Comparison of ENCODE assay signal across 10 cellular contexts in the genomic region with DNA sequence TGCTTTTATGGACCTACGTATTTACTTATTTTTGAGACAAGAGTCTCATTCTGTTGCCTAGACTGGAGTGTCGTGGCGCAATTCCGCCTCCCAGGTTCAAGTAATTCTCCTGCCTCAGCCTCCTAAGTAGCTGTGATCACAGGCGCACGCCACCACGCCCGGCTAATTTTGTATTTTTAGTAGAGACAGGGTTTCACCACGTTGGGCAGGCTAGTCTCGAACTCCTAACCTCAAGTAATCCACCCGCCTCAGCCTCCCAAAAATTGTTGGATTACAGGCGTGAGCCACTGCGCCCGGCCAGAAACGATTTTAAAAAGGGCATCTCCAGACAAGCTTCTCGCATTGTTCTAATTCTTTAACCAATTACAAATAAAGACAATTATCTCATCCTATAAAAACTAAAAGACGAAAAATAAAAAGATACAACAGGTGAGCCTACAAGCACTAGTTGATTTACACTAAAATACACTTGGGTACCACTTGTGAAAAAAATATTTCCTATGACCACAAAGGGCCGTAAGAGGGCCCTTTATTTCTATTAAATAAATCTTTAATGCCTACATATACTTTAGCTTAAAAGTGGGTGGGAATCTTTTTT. TPM values are rescaled to one million over a fixed set of nuclear protein-coding genes. Genes with fewer than 3 reads are reported as not detected.
DNase-seq lines count a peak whose midpoint lies in the region; ATAC-seq and TF ChIP-seq lines count a peak whose summit lies in the region.
"Had no signal": no experiment of that assay in that cellular context is flagged by ENCODE, and none has a peak within 500 bp of the region (broad histone marks: within the 10 kb centered on the region; RNA-seq: fewer than 3 reads in every experiment).

No MANE protein-coding gene starts in this region.

- TF ChIP-seq CTCF in cardiac muscle cell (IDR thresholded peaks at IDR 0.05; ENCODE audit: low read depth, low read length), result no peak
- no peak for TF ChIP-seq CTCF in right atrium auricular region (IDR thresholded peaks at IDR 0.05)

- ATAC-seq in HG03439 (IDR thresholded peaks at IDR 0.05; ENCODE audit: unreplicated experiment), result no peak

- H3K27me3 ChIP-seq in cardiac muscle cell, result no peaks in the 10 kb centered on the region
- H3K27me3 ChIP-seq in right atrium auricular region, result no peaks in the 10 kb centered on the region
- H3K27me3 ChIP-seq in iPS-18a (ENCODE audit: control insufficient read depth, insufficient read depth, low read length), result no peaks in the 10 kb centered on the region
- no peaks in the 10 kb centered on the region for H3K27me3 ChIP-seq in thymus (ENCODE audit: control insufficient read depth, insufficient read depth)

- peak overlapping the region; percentile 100 for H3K9ac ChIP-seq in iPS-18a (ENCODE audit: low read length)

- H3K27ac ChIP-seq in cardiac muscle cell, result no peak overlapping the region
- no peak overlapping the region for H3K27ac ChIP-seq in right atrium auricular region
- no peak overlapping the region for H3K27ac ChIP-seq in iPS-18a (ENCODE audit: low read length)
- no peak overlapping the region for H3K27ac ChIP-seq in thymus (ENCODE audit: low read depth)

- H3K36me3 ChIP-seq in cardiac muscle cell, result no peaks in the 10 kb centered on the region
- H3K36me3 ChIP-seq in right atrium auricular region, result no peaks in the 10 kb centered on the region
- H3K36me3 ChIP-seq in iPS-18a (ENCODE audit: control insufficient read depth, low read depth, low read length), result peaks cover 4% of the 10 kb centered on the region
- H3K36me3 ChIP-seq in thymus (ENCODE audit: control insufficient read depth, insufficient read depth), result no peaks in the 10 kb centered on the region

- peaks cover 58% of the 10 kb centered on the region for H3K4me1 Mint-ChIP-seq in activated T-helper 2 cell treated with anti-CD3 and anti-CD28 coated beads, Interferon-gamma antibody, Interleukin-2, Interleukin-4, amounts not matched to agents 10 μg/mL and 5 μg/mL and 100 μg/mL, durations not matched to agents 14 hours and 24 hours and 36 hours (ENCODE audit: low read depth)

- peak overlapping the region; percentile 56 for H3K4me3 Mint-ChIP-seq in activated T-helper 2 cell treated with anti-CD3 and anti-CD28 coated beads, Interferon-gamma antibody, Interleukin-2, Interleukin-4, amounts not matched to agents 10 μg/mL and 5 μg/mL and 100 μg/mL, durations not matched to agents 14 hours and 24 hours and 36 hours (ENCODE audit: low read depth)

- no peak overlapping the region for H3K27ac Mint-ChIP-seq in activated T-helper 2 cell treated with anti-CD3 and anti-CD28 coated beads, Interferon-gamma antibody, Interleukin-2, Interleukin-4, amounts not matched to agents 10 μg/mL and 5 μg/mL and 100 μg/mL, durations not matched to agents 14 hours and 24 hours and 36 hours

- H3K27me3 Mint-ChIP-seq in activated T-helper 2 cell treated with anti-CD3 and anti-CD28 coated beads, Interferon-gamma antibody, Interleukin-2, Interleukin-4, amounts not matched to agents 10 μg/mL and 5 μg/mL and 100 μg/mL, durations not matched to agents 14 hours and 24 hours and 36 hours (ENCODE audit: low read depth), result no peaks in the 10 kb centered on the region

- H3K9me3 ChIP-seq in cardiac muscle cell (ENCODE audit: low read depth), result no peaks in the 10 kb centered on the region
- no peaks in the 10 kb centered on the region for H3K9me3 ChIP-seq in right atrium auricular region
- no peaks in the 10 kb centered on the region for H3K9me3 ChIP-seq in iPS-18a (ENCODE audit: control insufficient read depth, low read depth, low read length)
- H3K9me3 ChIP-seq in thymus (ENCODE audit: control insufficient read depth), result no peaks in the 10 kb centered on the region

- no peak for DNase-seq in cardiac muscle cell (ENCODE audit: low read depth in 1 of 2, low spot score in 1 of 2)
- no peak for DNase-seq in right atrium auricular region (ENCODE audit: low spot score)
- DNase-seq in activated T-helper 2 cell treated with anti-CD3 and anti-CD28 coated beads, Interferon-gamma antibody, Interleukin-2, Interleukin-4, amounts not matched to agents 10 μg/mL and 5 μg/mL and 100 μg/mL, durations not matched to agents 14 hours and 24 hours and 36 hours (ENCODE audit: low spot score), result no peak
- DNase-seq in DMS79 treated with DMSO at 0.1 percent for 48 hours (lab: John Stamatoyannopoulos, UW), result no peak
- no peak for DNase-seq in SW 1271 (lab: John Stamatoyannopoulos, UW)
- DNase-seq: DMS53; stimulated activated CD4-positive, alpha-beta T cell treated with anti-CD3 and anti-CD28 coated beads, Interleukin-4, amount 100 ng/mL, for 24 hours had no signal

- peaks cover 41% of the 10 kb centered on the region for H3K36me3 Mint-ChIP-seq in activated T-helper 2 cell treated with anti-CD3 and anti-CD28 coated beads, Interferon-gamma antibody, Interleukin-2, Interleukin-4, amounts not matched to agents 10 μg/mL and 5 μg/mL and 100 μg/mL, durations not matched to agents 14 hours and 24 hours and 36 hours (ENCODE audit: low read depth)

- H3K4me1 ChIP-seq in cardiac muscle cell (ENCODE audit: low read depth) (peaks cover 27% of the 10 kb centered on the region), right atrium auricular region (peaks cover 0 to 50% of the 10 kb centered on the region in 2 donors), iPS-18a (ENCODE audit: control insufficient read depth, low read depth, low read length) (peaks cover 31% of the 10 kb centered on the region), thymus (ENCODE audit: control insufficient read depth, insufficient read depth, low read length) (peaks cover 9% of the 10 kb centered on the region)

- intact Hi-C loops in activated T-helper 2 cell treated with anti-CD3 and anti-CD28 coated beads, Interferon-gamma antibody, Interleukin-2, Interleukin-4, amounts not matched to agents 10 μg/mL and 5 μg/mL and 100 μg/mL, durations not matched to agents 14 hours and 24 hours and 36 hours (cut with micrococcal nuclease), result no loop called here

- no peaks in the 10 kb centered on the region for H3K9me3 Mint-ChIP-seq in activated T-helper 2 cell treated with anti-CD3 and anti-CD28 coated beads, Interferon-gamma antibody, Interleukin-2, Interleukin-4, amounts not matched to agents 10 μg/mL and 5 μg/mL and 100 μg/mL, durations not matched to agents 14 hours and 24 hours and 36 hours

- WGBS in thymus, result 91% methylated on average over 18 of the region's 18 CpGs

- H3K4me3 ChIP-seq in cardiac muscle cell (peak overlapping the region; percentile 98), right atrium auricular region (no peak overlapping the region), iPS-18a (ENCODE audit: low read length) (peak overlapping the region; percentile 99), thymus (ENCODE audit: low read length) (peak overlapping the region; percentile 100)

RNA-seq across cellular contexts. Expression of gene TRA2A, which starts 2.4 kb away (rescaled TPM):
- total RNA-seq in cardiac muscle cell (31.1 and 47.4 TPM in 2 replicates), right atrium auricular region (10 to 100 TPM; 16.0 to 26.7 TPM)
- polyA plus RNA-seq in cardiac muscle cell (55.8 and 68.7 TPM in 2 replicates), thymus (160 TPM)
- 105 and 115 TPM in 2 replicates for total RNA-seq in activated T-helper 2 cell treated with anti-CD3 and anti-CD28 coated beads, Interferon-gamma antibody, Interleukin-2, Interleukin-4, amounts not matched to agents 10 μg/mL and 5 μg/mL and 100 μg/mL, durations not matched to agents 14 hours and 24 hours and 36 hours

RNA-seq across cellular contexts. Expression of gene IGF2BP3, which starts 59.1 kb away (rescaled TPM):
- total RNA-seq in cardiac muscle cell (44.9 and 59.3 TPM in 2 replicates), right atrium auricular region (not detected)
- polyA plus RNA-seq in cardiac muscle cell (30.5 and 45.5 TPM in 2 replicates), thymus (3.4 TPM)
- total RNA-seq in activated T-helper 2 cell treated with anti-CD3 and anti-CD28 coated beads, Interferon-gamma antibody, Interleukin-2, Interleukin-4, amounts not matched to agents 10 μg/mL and 5 μg/mL and 100 μg/mL, durations not matched to agents 14 hours and 24 hours and 36 hours, result 16.6 and 18.2 TPM in 2 replicates

Comparison
In these comparisons a context has a peak if more than half of its experiments do, and no peak if none do; other contexts are left out.
1. H3K4me3 ChIP-seq: peak in cardiac muscle cell (single experiment), iPS-18a (single experiment) and thymus (single experiment); none in right atrium auricular region (0 of 2).
2. RNA of gene IGF2BP3, which starts 59.1 kb away (total RNA-seq): 44.9 to 59.3 TPM in cardiac muscle cell and 16.6 to 18.2 TPM in activated T-helper 2 cell treated with anti-CD3 and anti-CD28 coated beads, Interferon-gamma antibody, Interleukin-2, Interleukin-4, amounts not matched to agents 10 μg/mL and 5 μg/mL and 100 μg/mL, durations not matched to agents 14 hours and 24 hours and 36 hours; not detected in right atrium auricular region; every median in the first group is over 10 times any median in the second.